ENCODE assay signal across 1 cellular context in the genomic region with DNA sequence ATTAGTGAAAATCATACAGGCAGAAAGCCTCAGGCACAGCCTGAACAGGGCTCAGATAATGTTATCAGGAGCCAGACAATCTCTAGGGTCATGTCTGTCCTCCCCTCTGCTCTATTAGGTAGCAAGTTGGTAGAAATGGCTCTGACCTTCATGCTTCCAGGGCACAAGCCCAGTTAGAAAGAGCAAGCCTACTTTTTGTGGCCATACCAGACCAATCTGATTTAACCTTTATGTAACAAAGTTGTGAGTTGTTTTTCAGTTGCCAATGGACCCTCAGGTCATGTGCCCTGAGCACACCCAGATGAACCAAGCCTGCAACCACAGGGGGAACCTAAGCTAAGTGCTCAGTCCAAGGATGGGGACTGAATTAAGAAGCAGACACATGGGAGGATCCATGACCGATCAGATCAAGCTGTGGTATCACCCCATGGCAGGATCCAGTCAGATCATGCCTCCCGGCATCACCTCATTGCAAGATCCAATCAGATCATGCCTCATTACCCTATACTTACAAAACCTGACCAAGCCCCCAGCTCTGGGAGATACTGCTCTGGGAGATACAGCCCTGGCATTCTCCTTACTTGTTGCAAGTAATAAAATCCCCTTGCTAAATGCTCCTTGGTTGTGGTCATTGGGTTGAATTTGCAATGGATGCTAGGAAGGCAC.
TF ChIP-seq lines count a peak whose summit lies in the region.

No MANE protein-coding gene starts in this region.

TF ChIP-seq in HepG2, 621 proteins besides CTCF, POLR2A, EP300 and RAD21 (continued from another document):
- TF ChIP-seq ZNF331 (CRISPR knock-in tag; IDR thresholded peaks at IDR 0.05) (0 out of 2 replicates have a peak, but pooled peaks have one; percentile 28), ZSCAN29 (CRISPR knock-in tag; conservative IDR thresholded peaks at IDR 0.05) (no peak), POLR2AphosphoS5 (IDR thresholded peaks at IDR 0.05; ENCODE audit: low read depth, low read length) (peak; percentile 46; the same call in 1 of the 2 replicates), ZC3H4 (CRISPR knock-in tag; IDR thresholded peaks at IDR 0.05; ENCODE audit: borderline replicate concordance) (peak; percentile 27; the same call in 1 of the 2 replicates), YY1 (IDR thresholded peaks at IDR 0.05; ENCODE audit: insufficient read depth, insufficient replicate concordance, low read depth, low read length) (no peak), TRIM24 (CRISPR knock-in tag; IDR thresholded peaks at IDR 0.05) (peak; percentile 64; the same call in 1 of the 2 replicates), ZEB1 (IDR thresholded peaks at IDR 0.05; ENCODE audit: insufficient replicate concordance, low read depth) (no peak), GABPB1 (CRISPR knock-in tag; IDR thresholded peaks at IDR 0.05) (peak; percentile 11; the same call in 1 of the 2 replicates), ZNF646 (CRISPR knock-in tag; IDR thresholded peaks at IDR 0.05) (no peak), ZFP90 (CRISPR knock-in tag; IDR thresholded peaks at IDR 0.05; ENCODE audit: borderline replicate concordance) (peak; percentile 16; the same call in 1 of the 2 replicates), ZNF569 (CRISPR knock-in tag; IDR thresholded peaks at IDR 0.05; ENCODE audit: borderline replicate concordance) (no peak), NFYB (CRISPR knock-in tag; IDR thresholded peaks at IDR 0.05) (peak; percentile 60), CREB3 (CRISPR knock-in tag; IDR thresholded peaks at IDR 0.05) (no peak), BRD4 (CRISPR knock-in tag; IDR thresholded peaks at IDR 0.05) (0 out of 2 replicates have a peak, but pooled peaks have one; percentile 9), ZNF546 (CRISPR knock-in tag; conservative IDR thresholded peaks at IDR 0.05) (0 out of 2 replicates have a peak, but pooled peaks have one; percentile 58), FOXO1 (CRISPR knock-in tag; IDR thresholded peaks at IDR 0.05) (peak; percentile 60; the same call in 1 of the 2 replicates), ZNF713 (CRISPR knock-in tag; IDR thresholded peaks at IDR 0.05) (no peak), KAT8 (CRISPR knock-in tag; IDR thresholded peaks at IDR 0.05) (no peak), NFYC (CRISPR knock-in tag; IDR thresholded peaks at IDR 0.05) (peak; percentile 75), SOX6 (IDR thresholded peaks at IDR 0.05) (no peak), SOX6 (CRISPR knock-in tag; IDR thresholded peaks at IDR 0.05) (0 out of 2 replicates have a peak, but pooled peaks have one; percentile 3), PRDM10 (CRISPR knock-in tag; IDR thresholded peaks at IDR 0.05; ENCODE audit: low read depth) (peak; percentile 87)
